In the genomic region with DNA sequence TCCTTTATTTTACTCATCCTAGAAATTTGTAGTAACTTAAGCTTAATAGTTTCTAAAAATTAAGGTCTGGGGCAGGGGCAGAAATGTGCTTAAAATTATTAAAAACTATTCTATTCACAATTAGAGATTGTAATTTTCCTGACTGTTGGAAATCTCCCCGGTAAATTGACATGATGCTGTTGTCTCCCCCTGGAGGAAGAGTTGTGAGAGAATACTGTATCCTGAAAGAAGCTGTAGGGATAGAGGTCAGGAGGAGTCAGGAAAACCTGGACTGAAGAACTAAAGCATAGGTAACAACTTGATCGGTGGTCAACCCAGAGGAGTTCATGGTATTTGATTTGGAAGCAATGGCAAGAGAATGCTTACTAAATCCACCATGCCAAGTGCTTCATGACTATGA, we compare ENCODE assay signal across 1 cellular context.
TF ChIP-seq lines count a peak whose summit lies in the region.

No MANE protein-coding gene starts in this region.

TF ChIP-seq in WTC11, 78 proteins besides CTCF, POLR2A, EP300 and RAD21 (continued from another document):
- TF ChIP-seq, protein P1, sequence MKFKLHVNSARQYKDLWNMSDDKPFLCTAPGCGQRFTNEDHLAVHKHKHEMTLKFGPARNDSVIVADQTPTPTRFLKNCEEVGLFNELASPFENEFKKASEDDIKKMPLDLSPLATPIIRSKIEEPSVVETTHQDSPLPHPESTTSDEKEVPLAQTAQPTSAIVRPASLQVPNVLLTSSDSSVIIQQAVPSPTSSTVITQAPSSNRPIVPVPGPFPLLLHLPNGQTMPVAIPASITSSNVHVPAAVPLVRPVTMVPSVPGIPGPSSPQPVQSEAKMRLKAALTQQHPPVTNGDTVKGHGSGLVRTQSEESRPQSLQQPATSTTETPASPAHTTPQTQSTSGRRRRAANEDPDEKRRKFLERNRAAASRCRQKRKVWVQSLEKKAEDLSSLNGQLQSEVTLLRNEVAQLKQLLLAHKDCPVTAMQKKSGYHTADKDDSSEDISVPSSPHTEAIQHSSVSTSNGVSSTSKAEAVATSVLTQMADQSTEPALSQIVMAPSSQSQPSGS (CRISPR knock-in tag; IDR thresholded peaks at IDR 0.05; ENCODE audit: borderline replicate concordance, low read depth): no peak
- no peak for TF ChIP-seq ZNF138 (CRISPR knock-in tag; conservative IDR thresholded peaks at IDR 0.05)
